ENCODE assay signal across 33 cellular contexts in genomic region chrX:46927718-46928117, GRCh38.
"Had no signal": no experiment of that assay in that cellular context is flagged by ENCODE, and none has a peak within 500 bp of the region (broad histone marks: within the 10 kb centered on the region; RNA-seq: fewer than 3 reads in every experiment).

No MANE protein-coding gene starts in this region.

- H3K36me3 Mint-ChIP-seq: activated naive CD4-positive, alpha-beta T cell treated with anti-CD3 and anti-CD28 coated beads, Interleukin-2, amount 50 U/mL, for 72 hours; activated naive CD8-positive, alpha-beta T cell treated with anti-CD3 and anti-CD28 coated beads for 36 hours had no signal

- H3K27ac Mint-ChIP-seq: activated CD4-positive, alpha-beta memory T cell treated with anti-CD3 and anti-CD28 coated beads, Interleukin-2, amount 10 ng/mL, durations not matched to agents 7 days and 5 days; activated CD4-positive, alpha-beta T cell treated with anti-CD3 and anti-CD28 coated beads for 36 hours; activated CD4-positive, alpha-beta T cell treated with anti-CD3 and anti-CD28 coated beads, Interleukin-2, amount 10 ng/mL, durations not matched to agents 7 days and 5 days; activated naive CD4-positive, alpha-beta T cell treated with anti-CD3 and anti-CD28 coated beads for 36 hours; activated naive CD4-positive, alpha-beta T cell treated with anti-CD3 and anti-CD28 coated beads, Interleukin-2, amount 50 U/mL, for 72 hours; activated naive CD8-positive, alpha-beta T cell treated with anti-CD3 and anti-CD28 coated beads for 36 hours; activated T-cell treated with anti-CD3 and anti-CD28 coated beads, Interleukin-2, amount 50 U/mL, for 72 hours; activated T-helper 1 cell treated with anti-CD3 and anti-CD28 coated beads, Interleukin-12 subunit alpha, Interleukin-12 subunit beta, Interleukin-2, Interleukin-4 antibody, amounts not matched to agents 30 ng/mL and 10 ng/mL and 1 ng/mL, durations not matched to agents 14 hours and 24 hours and 36 hours; activated T-helper 17 cell treated with anti-CD3 and anti-CD28 coated beads, Interleukin-2, amount 50 U/mL, for 72 hours; T-helper 2 cell treated with Interferon-gamma antibody and Interleukin-4, amounts not matched to agents 5 μg/mL and 100 μg/mL, for 36 hours had no signal

- DNase-seq: activated CD4-positive, alpha-beta memory T cell treated with anti-CD3 and anti-CD28 coated beads, Interleukin-2, amount 10 ng/mL, durations not matched to agents 7 days and 5 days; activated CD4-positive, alpha-beta T cell treated with anti-CD3 and anti-CD28 coated beads for 1 hour; activated CD4-positive, alpha-beta T cell treated with anti-CD3 and anti-CD28 coated beads for 36 hours; activated CD4-positive, alpha-beta T cell treated with anti-CD3 and anti-CD28 coated beads for 48 hours; activated CD4-positive, alpha-beta T cell treated with anti-CD3 and anti-CD28 coated beads, Interleukin-2, amount 10 ng/mL, durations not matched to agents 7 days and 5 days; activated CD4-positive, alpha-beta T cell treated with anti-CD3 and anti-CD28 coated beads, Interleukin-2, amount 50 U/mL, for 48 hours; activated CD4-positive, CD25-positive, alpha-beta regulatory T cell; activated CD8-positive, alpha-beta memory T cell treated with anti-CD3 and anti-CD28 coated beads, Interleukin-2, amount 50 U/mL, for 4 hours; activated effector memory CD4-positive, alpha-beta T cell treated with anti-CD3 and anti-CD28 coated beads, Interleukin-2, amount 50 U/mL, for 16 hours; activated gamma-delta T cell treated with Interleukin-2 at 50 U/mL for 16 hours; activated naive CD4-positive, alpha-beta T cell; activated naive CD4-positive, alpha-beta T cell treated with anti-CD3 and anti-CD28 coated beads for 36 hours; activated naive CD4-positive, alpha-beta T cell treated with anti-CD3 and anti-CD28 coated beads, Interleukin-2, amount 50 U/mL, for 16 hours; activated naive CD8-positive, alpha-beta T cell treated with anti-CD3 and anti-CD28 coated beads for 36 hours; activated T-cell treated with anti-CD3 and anti-CD28 coated beads for 4 hours; activated T-cell treated with anti-CD3 and anti-CD28 coated beads, Interleukin-2, amount 50 U/mL, for 1 hour; activated T-cell treated with anti-CD3 and anti-CD28 coated beads, Interleukin-2, amount 50 U/mL, for 4 hours; activated T-cell treated with anti-CD3 and anti-CD28 coated beads, Interleukin-2, amount 50 U/mL, for 72 hours; adrenal gland; amniotic stem cell; aorta; body of pancreas; brain microvascular endothelial cell; central memory CD4-positive, alpha-beta T cell; T-helper 2 cell; T-helper 9 cell had no signal

- H3K4me1 ChIP-seq: adrenal gland, body of pancreas, breast epithelium had no signal

- H3K4me1 Mint-ChIP-seq: activated CD4-positive, alpha-beta memory T cell treated with anti-CD3 and anti-CD28 coated beads, Interleukin-2, amount 10 ng/mL, durations not matched to agents 7 days and 5 days; activated CD4-positive, alpha-beta T cell treated with anti-CD3 and anti-CD28 coated beads, Interleukin-2, amount 10 ng/mL, durations not matched to agents 7 days and 5 days; activated naive CD8-positive, alpha-beta T cell treated with anti-CD3 and anti-CD28 coated beads for 36 hours; activated T-helper 17 cell treated with anti-CD3 and anti-CD28 coated beads, Interleukin-2, amount 50 U/mL, for 72 hours had no signal

- H3K9me3 ChIP-seq: adrenal gland, body of pancreas, breast epithelium had no signal

- H3K27me3 ChIP-seq: adrenal gland, body of pancreas, brain microvascular endothelial cell had no signal

- H3K27me3 Mint-ChIP-seq: activated CD4-positive, alpha-beta memory T cell treated with anti-CD3 and anti-CD28 coated beads, Interleukin-2, amount 10 ng/mL, durations not matched to agents 7 days and 5 days; activated naive CD8-positive, alpha-beta T cell treated with anti-CD3 and anti-CD28 coated beads for 36 hours had no signal

- H3K36me3 ChIP-seq: adrenal gland, brain microvascular endothelial cell, breast epithelium had no signal

- ATAC-seq: activated CD4-positive, alpha-beta T cell treated with anti-CD3 and anti-CD28 coated beads for 36 hours; activated CD4-positive, CD25-positive, alpha-beta regulatory T cell treated with anti-CD3 and anti-CD28 coated beads, Interleukin-2, amount 50 U/mL, for 24 hours; activated naive CD4-positive, alpha-beta T cell treated with anti-CD3 and anti-CD28 coated beads, Interleukin-2, amount 50 U/mL, for 72 hours; activated T-cell treated with anti-CD3 and anti-CD28 coated beads, Interleukin-2, amount 50 U/mL, for 4 hours; activated T-cell treated with anti-CD3 and anti-CD28 coated beads, Interleukin-2, amount 50 U/mL, for 72 hours; activated T-helper 17 cell treated with anti-CD3 and anti-CD28 coated beads, Interleukin-2, amount 50 U/mL, for 72 hours; body of pancreas had no signal

- H3K27ac ChIP-seq: adrenal gland, body of pancreas, brain microvascular endothelial cell, breast epithelium, VCaP had no signal

- H3K9me3 Mint-ChIP-seq: activated CD4-positive, alpha-beta memory T cell treated with anti-CD3 and anti-CD28 coated beads, Interleukin-2, amount 10 ng/mL, durations not matched to agents 7 days and 5 days; activated CD4-positive, alpha-beta T cell treated with anti-CD3 and anti-CD28 coated beads, Interleukin-2, amount 10 ng/mL, durations not matched to agents 7 days and 5 days; activated naive CD4-positive, alpha-beta T cell treated with anti-CD3 and anti-CD28 coated beads for 36 hours; activated naive CD4-positive, alpha-beta T cell treated with anti-CD3 and anti-CD28 coated beads, Interleukin-2, amount 50 U/mL, for 72 hours; activated naive CD8-positive, alpha-beta T cell treated with anti-CD3 and anti-CD28 coated beads for 36 hours; activated T-cell treated with anti-CD3 and anti-CD28 coated beads, Interleukin-2, amount 50 U/mL, for 4 hours; activated T-cell treated with anti-CD3 and anti-CD28 coated beads, Interleukin-2, amount 50 U/mL, for 72 hours; activated T-helper 1 cell treated with anti-CD3 and anti-CD28 coated beads, Interleukin-12 subunit alpha, Interleukin-12 subunit beta, Interleukin-2, Interleukin-4 antibody, amounts not matched to agents 30 ng/mL and 10 ng/mL and 1 ng/mL, durations not matched to agents 14 hours and 24 hours and 36 hours; activated T-helper 17 cell treated with anti-CD3 and anti-CD28 coated beads, Interleukin-2, amount 50 U/mL, for 72 hours; T-helper 2 cell treated with Interferon-gamma antibody and Interleukin-4, amounts not matched to agents 5 μg/mL and 100 μg/mL, for 36 hours had no signal

- H3K4me3 Mint-ChIP-seq: activated CD4-positive, alpha-beta memory T cell treated with anti-CD3 and anti-CD28 coated beads, Interleukin-2, amount 10 ng/mL, durations not matched to agents 7 days and 5 days; activated CD4-positive, alpha-beta T cell treated with anti-CD3 and anti-CD28 coated beads for 36 hours; activated CD4-positive, alpha-beta T cell treated with anti-CD3 and anti-CD28 coated beads, Interleukin-2, amount 10 ng/mL, durations not matched to agents 7 days and 5 days; activated naive CD4-positive, alpha-beta T cell treated with anti-CD3 and anti-CD28 coated beads for 36 hours; activated naive CD8-positive, alpha-beta T cell treated with anti-CD3 and anti-CD28 coated beads for 36 hours; activated T-cell treated with anti-CD3 and anti-CD28 coated beads, Interleukin-2, amount 50 U/mL, for 4 hours; activated T-cell treated with anti-CD3 and anti-CD28 coated beads, Interleukin-2, amount 50 U/mL, for 72 hours; activated T-helper 1 cell treated with anti-CD3 and anti-CD28 coated beads, Interleukin-12 subunit alpha, Interleukin-12 subunit beta, Interleukin-2, Interleukin-4 antibody, amounts not matched to agents 30 ng/mL and 10 ng/mL and 1 ng/mL, durations not matched to agents 14 hours and 24 hours and 36 hours; activated T-helper 17 cell treated with anti-CD3 and anti-CD28 coated beads, Interleukin-2, amount 50 U/mL, for 72 hours; T-helper 2 cell treated with Interferon-gamma antibody and Interleukin-4, amounts not matched to agents 5 μg/mL and 100 μg/mL, for 36 hours had no signal

- H3K4me3 ChIP-seq: adrenal gland, body of pancreas, breast epithelium had no signal
